ENCODE assay signal across 23 cellular contexts in the genomic region with DNA sequence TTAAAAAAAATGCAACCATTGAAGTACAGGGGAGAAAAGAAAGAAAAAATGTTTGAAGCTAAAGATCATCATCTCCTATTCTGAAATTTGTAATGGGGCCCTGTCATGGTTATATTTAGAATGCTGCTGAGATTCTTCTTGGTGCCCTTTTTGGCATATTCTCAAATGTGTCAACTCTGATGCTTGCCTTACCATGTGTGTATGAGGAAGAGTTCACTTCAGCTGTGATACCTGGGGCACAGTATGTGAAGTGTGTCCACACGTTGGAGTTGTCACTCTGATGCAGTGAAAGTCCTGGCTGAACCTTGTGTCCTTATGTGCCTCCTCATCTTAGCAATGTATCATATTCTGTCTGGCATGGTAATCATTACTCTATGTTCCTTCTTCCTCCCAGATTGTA.
"Had no signal": no experiment of that assay in that cellular context is flagged by ENCODE, and none has a peak within 500 bp of the region (broad histone marks: within the 10 kb centered on the region; RNA-seq: fewer than 3 reads in every experiment).

No MANE protein-coding gene starts in this region.

- H3K4me1 ChIP-seq: pancreas, prostate gland, spleen, suprapubic skin, tibial artery, upper lobe of right lung had no signal

- H3K36me3 ChIP-seq: pancreas, prostate gland, spleen, suprapubic skin, thoracic aorta, tibial artery, upper lobe of right lung had no signal

- H3K4me3 ChIP-seq: lung, pancreas, prostate gland, spleen, suprapubic skin, thoracic aorta, tibial artery, upper lobe of right lung had no signal

- DNase-seq: glutamatergic neuron; hippocampal formation; kidney glomerular epithelial cell; left cardiac atrium; mesendoderm; naive thymus-derived CD4-positive, alpha-beta T cell; pancreas; posterior cingulate gyrus; small intestine; spleen; stimulated activated CD4-positive, alpha-beta T cell treated with anti-CD3 and anti-CD28 coated beads, Interleukin-4, amount 100 ng/mL, for 24 hours; stimulated activated naive CD4-positive, alpha-beta T cell; tibial artery; trophoblast cell; upper lobe of right lung had no signal

- H3K27ac ChIP-seq: pancreas, prostate gland, spleen, suprapubic skin, thoracic aorta, tibial artery, upper lobe of right lung had no signal

- H3K27me3 ChIP-seq: pancreas, spleen, suprapubic skin, tibial artery, upper lobe of right lung had no signal

- H3K9me3 ChIP-seq: pancreas, prostate gland, spleen, suprapubic skin, thoracic aorta, tibial artery, upper lobe of right lung had no signal

- ATAC-seq: left lobe of liver; naive thymus-derived CD4-positive, alpha-beta T cell; natural killer cell treated with Interleukin-12 subunit alpha and Interleukin-12 subunit beta and Interleukin-15 and Interleukin-18, amount 100 ng/mL, for 72 hours; pancreas; sciatic nerve; stimulated activated effector memory CD8-positive, alpha-beta T cell treated with anti-CD3 and anti-CD28 coated beads, Interleukin-12 subunit alpha, Interleukin-12 subunit beta, amount 100 ng/mL, for 72 hours; upper lobe of right lung had no signal
